In the genomic region with DNA sequence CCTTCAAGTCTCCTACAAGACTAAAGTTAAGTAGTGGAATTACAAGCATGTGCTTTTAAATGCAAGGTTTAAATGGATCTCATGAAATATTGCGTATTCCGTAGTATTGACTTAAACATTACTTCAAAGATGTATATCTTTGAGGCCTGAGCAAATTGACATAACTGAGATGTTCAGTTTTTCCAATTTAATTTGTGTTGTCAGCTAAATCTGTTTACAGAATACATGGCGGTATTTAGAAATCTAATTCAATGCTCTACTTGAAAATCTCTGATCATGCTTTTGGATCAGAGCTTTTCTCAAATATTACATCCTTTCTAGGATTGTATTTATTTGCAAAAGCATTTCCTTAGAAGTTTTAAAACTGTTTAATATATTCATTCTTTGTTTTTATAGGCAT, we compare ENCODE assay signal across 28 cellular contexts.
"Had no signal": no experiment of that assay in that cellular context is flagged by ENCODE, and none has a peak within 500 bp of the region (broad histone marks: within the 10 kb centered on the region; RNA-seq: fewer than 3 reads in every experiment).

No MANE protein-coding gene starts in this region.

- H3K36me3 ChIP-seq: brain microvascular endothelial cell, WERI-Rb-1 had no signal

- ATAC-seq: activated CD4-positive, CD25-positive, alpha-beta regulatory T cell treated with anti-CD3 and anti-CD28 coated beads, Interleukin-2, amount 50 U/mL, for 24 hours; activated CD8-positive, alpha-beta T cell treated with anti-CD3 and anti-CD28 coated beads for 36 hours; activated T-cell treated with anti-CD3 and anti-CD28 coated beads, Interleukin-2, amount 50 U/mL, for 4 hours; activated T-helper 17 cell treated with anti-CD3 and anti-CD28 coated beads, Interleukin-2, amount 50 U/mL, for 72 hours; T-helper 17 cell had no signal

- H3K27ac ChIP-seq: brain microvascular endothelial cell, coronary artery, epithelial cell of prostate, WERI-Rb-1 had no signal

- H3K27me3 ChIP-seq: brain microvascular endothelial cell had no signal

- DNase-seq: activated B cell treated with CpG ODN at 0.5 μM for 24 hours; activated CD4-positive, alpha-beta T cell treated with anti-CD3 and anti-CD28 coated beads for 48 hours; activated CD4-positive, alpha-beta T cell treated with anti-CD3 and anti-CD28 coated beads, Interleukin-2, amount 50 U/mL, for 1 hour; activated CD4-positive, alpha-beta T cell treated with anti-CD3 and anti-CD28 coated beads, Interleukin-2, amount 50 U/mL, for 48 hours; activated CD8-positive, alpha-beta memory T cell treated with anti-CD3 and anti-CD28 coated beads for 24 hours; activated CD8-positive, alpha-beta T cell treated with anti-CD3 and anti-CD28 coated beads for 36 hours; activated effector memory CD4-positive, alpha-beta T cell treated with Interleukin-2 at 50 U/mL for 16 hours; activated gamma-delta T cell treated with Interleukin-2 at 50 U/mL for 16 hours; activated naive CD4-positive, alpha-beta T cell treated with anti-CD3 and anti-CD28 coated beads, Interleukin-2, amount 50 U/mL, for 16 hours; activated naive CD4-positive, alpha-beta T cell treated with Interleukin-2 at 50 U/mL for 16 hours; activated T-cell treated with anti-CD3 and anti-CD28 coated beads, Interleukin-2, amount 50 U/mL, for 4 hours; amniotic stem cell; anterior cingulate cortex; brain microvascular endothelial cell; effector CD8-positive, alpha-beta T cell; foreskin fibroblast; head of caudate nucleus; T-helper 17 cell; T1000; WERI-Rb-1 had no signal

- FAIRE-seq: bronchial epithelial cell, endometrium, endothelial cell of umbilical vein, frontal cortex had no signal

- H3K4me3 ChIP-seq: coronary artery had no signal
